8 cellular contexts compared by ENCODE assay signal in the genomic region with DNA sequence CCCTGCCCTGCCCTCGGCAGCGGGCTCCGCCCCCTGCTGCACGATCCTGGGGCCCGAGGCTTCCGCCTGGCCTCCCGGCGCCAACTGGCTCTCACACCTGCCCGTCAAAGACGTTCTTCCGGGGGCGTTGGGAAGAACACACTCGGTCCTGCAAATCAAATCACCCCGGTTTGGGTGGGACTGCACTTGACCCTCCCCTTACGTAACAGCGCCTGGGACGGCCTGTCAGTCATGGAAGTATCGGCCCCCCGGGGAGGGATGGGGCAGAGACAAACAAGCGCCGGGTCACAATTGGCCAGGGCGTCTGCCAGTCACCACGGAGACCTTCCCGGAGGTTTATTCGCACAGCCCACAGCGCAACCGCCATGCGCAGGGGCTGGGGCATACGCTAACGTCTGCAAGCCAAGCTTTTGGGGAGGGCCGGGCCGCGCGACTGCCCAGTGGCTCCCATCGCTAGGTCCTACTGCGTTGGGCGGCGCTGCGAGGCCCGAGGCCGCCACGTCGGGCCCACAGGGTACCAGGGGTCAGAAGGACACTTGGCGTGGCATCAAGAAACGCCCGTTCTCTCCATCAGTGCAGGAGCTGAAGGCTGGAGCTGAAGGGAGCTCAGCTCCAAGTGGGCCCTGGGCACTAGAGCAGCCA. TPM values are rescaled to one million over a fixed set of nuclear protein-coding genes. Genes with fewer than 3 reads are reported as not detected.
DNase-seq lines count a peak whose midpoint lies in the region; ATAC-seq and TF ChIP-seq lines count a peak whose summit lies in the region.

No MANE protein-coding gene starts in this region.

- H3K27me3 ChIP-seq in adrenal gland (no peaks in the 10 kb centered on the region), trophoblast cell (ENCODE audit: insufficient read depth, low read length) (no peaks in the 10 kb centered on the region), transverse colon (no peaks in the 10 kb centered on the region)

- in situ Hi-C loops in GM13976 (cut with MboI; ENCODE audit: low sequenced_read_pairs, unreplicated experiment) = no loop called here
- in situ Hi-C loops in transverse colon (cut with MboI; ENCODE audit: low pct_ligation_motif_present in 1 of 4, low pct_unique_long_range_greater_than_20kb in 1 of 4, low sequenced_read_pairs in 3 of 4) = no loop called here

- peaks cover 23% of the 10 kb centered on the region for H3K79me1 ChIP-seq in trophoblast cell (ENCODE audit: low read length)

- TF ChIP-seq POLR2A in adrenal gland (IDR thresholded peaks at IDR 0.05) (peak; percentile 89 to 92), transverse colon (IDR thresholded peaks at IDR 0.05) (peak; percentile 81)

- H3K36me3 ChIP-seq in adrenal gland (replicated peaks in 1 of 2) (no peaks in the 10 kb centered on the region), trophoblast cell (ENCODE audit: control insufficient read depth in 1 of 2, insufficient read depth in 2 of 2, low read length in 2 of 2) (peaks cover under 1 to 5% of the 10 kb centered on the region in 2 experiments), transverse colon (no peaks in the 10 kb centered on the region)

- H3K4me2 ChIP-seq in trophoblast cell (ENCODE audit: low read length) = peak overlapping the region; percentile 61

- ATAC-seq in HG02852 (IDR thresholded peaks at IDR 0.05; ENCODE audit: unreplicated experiment) = peak; percentile 95

- no peak overlapping the region for H2BK5ac ChIP-seq in trophoblast cell (ENCODE audit: low read depth, low read length, poor library complexity)

- H3K9me3 ChIP-seq in adrenal gland (replicated peaks in 1 of 3) (no peaks in the 10 kb centered on the region), trophoblast cell (ENCODE audit: insufficient read depth, low read depth, low read length) (no peaks in the 10 kb centered on the region), transverse colon (no peaks in the 10 kb centered on the region)

- TF ChIP-seq CTCF in GM13976 (IDR thresholded peaks at IDR 0.05; ENCODE audit: borderline replicate concordance, control extremely low read depth, extremely low read depth, insufficient read depth, missing control alignments) (no peak), adrenal gland (IDR thresholded peaks at IDR 0.05) (no peak), transverse colon (IDR thresholded peaks at IDR 0.05) (no peak)

- peak overlapping the region; percentile 94 for H4K8ac ChIP-seq in trophoblast cell (ENCODE audit: low read depth, low read length)

- H3K9ac ChIP-seq in trophoblast cell (ENCODE audit: low read length) = peak overlapping the region; percentile 25

- peak overlapping the region; percentile 94 for H4K12ac ChIP-seq in trophoblast cell (ENCODE audit: low read depth, low read length)

- H3K27ac ChIP-seq in adrenal gland (peak overlapping the region in 4 of 5 donors; percentile 84 to 91 (median 90)), trophoblast cell (ENCODE audit: low read depth, low read length) (peak overlapping the region; percentile 41), transverse colon (peak overlapping the region; percentile 93 to 99 (median 96))

- TF ChIP-seq EP300 in transverse colon (IDR thresholded peaks at IDR 0.05; ENCODE audit: low read depth) = peak; percentile 12

- H2BK120ac ChIP-seq in trophoblast cell (ENCODE audit: insufficient read depth, low read length, poor library complexity) = peak overlapping the region; percentile 3

- DNase-seq in GM13976 (ENCODE audit: low spot score) (peak; percentile 99), NCI-H1436 treated with DMSO at 0.1 percent for 48 hours (lab: John Stamatoyannopoulos, UW) (peak; percentile 99), T follicular helper cell (ENCODE audit: low read depth) (peak; percentile 100), adrenal gland (peak; percentile 100), cardiac septum (ENCODE audit: low spot score) (peak; percentile 100), trophoblast cell (peak; percentile 100), transverse colon (peak; percentile 100)

- H3K4ac ChIP-seq in trophoblast cell (ENCODE audit: low read depth, low read length) = no peak overlapping the region

- peak overlapping the region; percentile 88 for H4K91ac ChIP-seq in trophoblast cell (ENCODE audit: low read depth, low read length)

- H3K4me1 ChIP-seq in adrenal gland (replicated peaks in 1 of 2) = peaks cover 12 to 31% of the 10 kb centered on the region in 2 donors
- peaks cover 8 to 16% of the 10 kb centered on the region in 2 experiments for H3K4me1 ChIP-seq in trophoblast cell (ENCODE audit: control insufficient read depth in 1 of 2, insufficient read depth in 2 of 2, low read length in 2 of 2)
- H3K4me1 ChIP-seq in transverse colon = peaks cover 19 to 48% (median 31%) of the 10 kb centered on the region in 4 donors

- H3K4me3 ChIP-seq in adrenal gland (peak overlapping the region in 2 of 4 donors; percentile 77 to 96), trophoblast cell (ENCODE audit: low read depth, low read length) (peak overlapping the region; percentile 71), transverse colon (peak overlapping the region; percentile 64 to 93 (median 84))

- intact Hi-C loops in adrenal gland (cut with DNase I) = loop anchor here in 1 of 2 donors (10.0 kb wide), 1 partner anchor 69 kb away; the partner anchor contains the start of gene RBL2
- intact Hi-C loops in cardiac septum (cut with DNase I) = loop anchor here (2.0 kb wide), 1 partner anchor 69 kb away; the partner anchor contains the start of gene RBL2
- intact Hi-C loops in transverse colon (cut with DNase I; ENCODE audit: low total_unique reads) = no loop called here

- H3K23ac ChIP-seq in trophoblast cell (ENCODE audit: low read length) = no peak overlapping the region

- H2BK12ac ChIP-seq in trophoblast cell (ENCODE audit: low read length) = peak overlapping the region; percentile 46

- H3K18ac ChIP-seq in trophoblast cell (ENCODE audit: low read length) = peak overlapping the region; percentile 53

- peaks cover 9% of the 10 kb centered on the region for H3K79me2 ChIP-seq in trophoblast cell (ENCODE audit: control insufficient read depth, insufficient read depth, low read length, poor library complexity)

- no peak overlapping the region for H2AK5ac ChIP-seq in trophoblast cell (ENCODE audit: low read length)

- WGBS in adrenal gland, 4 donors = 0 to 1% (median 0%) methylated on average over 20 to 46 of the region's 46 CpGs; no CpG with 5 or more reads in 1 of the 4 donors
- WGBS in trophoblast cell (ENCODE audit: extremely low coverage, insufficient coverage, insufficient read length) = no CpG with 5 or more reads among the region's 46 CpGs
- WGBS in transverse colon (ENCODE audit: low coverage in 1 of 2), 2 donors = 0% methylated on average over 39 of the region's 46 CpGs; no CpG with 5 or more reads in 1 of the 2 donors

- peak overlapping the region; percentile 41 for H2AFZ ChIP-seq in trophoblast cell (ENCODE audit: insufficient read depth, low read length, poor library complexity)

- H3K14ac ChIP-seq in trophoblast cell (ENCODE audit: low read length) = peak overlapping the region; percentile 91

RNA-seq across cellular contexts. Expression of gene AKTIP, which starts 0.4 kb away (rescaled TPM):
- total RNA-seq in adrenal gland (10 to 100 TPM; 25.4 to 40.9 (median 32.4) TPM), cardiac septum (63.1 TPM), transverse colon (10 to 100 TPM; 37.0 to 68.7 (median 50.5) TPM)
- polyA plus RNA-seq in adrenal gland = 10 to 100 TPM; 16.0 to 43.5 (median 16.8) TPM
- 35.9 and 37.5 TPM in 2 replicates for polyA plus RNA-seq in trophoblast cell (2013)

Comparison
In these comparisons a context has a peak if more than half of its experiments do, and no peak if none do; other contexts are left out.
1. H3K27ac ChIP-seq: peak in every context shown above with its lines; median percentile 96 in transverse colon; 90 in adrenal gland; 41 in trophoblast cell.